In the genomic region with DNA sequence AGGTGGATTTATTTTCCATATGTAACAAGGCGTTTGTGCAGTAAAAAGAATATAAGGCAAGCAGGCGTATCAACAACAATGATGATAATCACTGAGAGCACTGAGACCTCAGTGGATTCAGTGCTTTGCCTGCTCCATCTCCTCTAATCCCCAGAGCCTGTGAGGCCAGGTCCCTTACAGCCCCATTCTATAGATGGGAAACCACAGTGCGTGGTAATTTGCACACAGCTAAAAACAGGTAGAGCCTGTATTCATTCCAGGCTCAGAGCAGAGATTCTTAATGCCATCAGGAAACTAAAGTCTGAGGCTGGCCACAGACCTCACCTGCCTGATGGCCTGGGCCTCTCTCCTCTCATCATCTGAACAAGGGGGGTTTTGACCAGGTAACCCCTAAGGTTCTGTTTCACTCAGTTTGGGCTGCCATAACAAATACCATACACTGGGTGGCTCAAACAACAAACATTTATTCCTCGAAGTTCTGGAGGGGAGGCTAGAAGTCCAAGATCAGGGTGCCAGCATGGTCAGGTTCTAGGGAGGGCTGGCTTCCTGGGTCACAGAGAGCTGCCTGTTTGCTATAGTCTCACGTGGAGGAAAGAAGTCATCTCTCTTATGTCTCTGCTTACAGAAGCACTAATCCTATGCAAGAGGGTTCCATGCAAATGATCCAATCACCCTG, we compare ENCODE assay signal across 22 cellular contexts. TPM values are rescaled to one million over a fixed set of nuclear protein-coding genes. Genes with fewer than 3 reads are reported as not detected.
DNase-seq lines count a peak whose midpoint lies in the region; ATAC-seq, FAIRE-seq and TF ChIP-seq lines count a peak whose summit lies in the region.
"Had no signal": no experiment of that assay in that cellular context is flagged by ENCODE, and none has a peak within 500 bp of the region (broad histone marks: within the 10 kb centered on the region; RNA-seq: fewer than 3 reads in every experiment).

No MANE protein-coding gene starts in this region.

- ATAC-seq in GM12878 (peak; percentile 8; the same call in 2 of the 3 replicates), GM21619 (IDR thresholded peaks at IDR 0.05; ENCODE audit: unreplicated experiment) (no peak)
- no peak for ATAC-seq in stimulated activated effector memory CD8-positive, alpha-beta T cell treated with anti-CD3 and anti-CD28 coated beads, Interleukin-12 subunit alpha, Interleukin-12 subunit beta, amount 100 ng/mL, for 72 hours

- no TSS peak for BruUV-seq in GM12878 (replicated peaks; lab: Mats Ljungman, UMichigan)

- H3K36me3 ChIP-seq in GM12878 (ENCODE audit: control insufficient read depth in 2 of 2, insufficient read depth in 2 of 2, low read length in 1 of 2) (no peaks in the 10 kb centered on the region), left ventricle myocardium inferior (no peaks in the 10 kb centered on the region), mesendoderm (ENCODE audit: control insufficient read depth, insufficient read depth, low read length) (no peaks in the 10 kb centered on the region)
- H3K36me3 ChIP-seq: colonic mucosa, HAP-1 had no signal

- no peak for TF ChIP-seq EP300 in GM12878 (IDR thresholded peaks at IDR 0.05; ENCODE audit: borderline replicate concordance in 1 of 2, control insufficient read depth in 1 of 2, low read depth in 2 of 2, low read length in 2 of 2)

- DNase-seq in activated CD4-positive, alpha-beta memory T cell treated with anti-CD3 and anti-CD28 coated beads, Interleukin-2, amount 10 ng/mL, durations not matched to agents 7 days and 5 days = peak; percentile 1
- no peak for DNase-seq in activated CD4-positive, alpha-beta memory T cell treated with anti-CD3 and anti-CD28 coated beads for 36 hours
- no peak for DNase-seq in GM12878 (ENCODE audit: low read depth, low spot score)
- no peak for DNase-seq in left ventricle myocardium inferior
- no peak for DNase-seq in stimulated activated effector memory CD8-positive, alpha-beta T cell treated with anti-CD3 and anti-CD28 coated beads, Interleukin-12 subunit alpha, Interleukin-12 subunit beta, amount 100 ng/mL, for 72 hours (ENCODE audit: low spot score in 2 of 2)
- no peak for DNase-seq in mesendoderm
- no peak for DNase-seq in GM10248 (ENCODE audit: extremely low spot score)
- DNase-seq: activated gamma-delta T cell treated with Interleukin-2 at 50 U/mL for 16 hours; CD4-positive, alpha-beta memory T cell; colonic mucosa; erythroblast; NCI-H2171; nephron progenitor cell; stimulated activated naive CD4-positive, alpha-beta T cell treated with Interleukin-2 at 50 U/mL for 16 hours; upper lobe of left lung had no signal

- H2BK120ac ChIP-seq in mesendoderm (ENCODE audit: low read depth, low read length) = no peak overlapping the region

- no peak overlapping the region for H3K23ac ChIP-seq in mesendoderm (ENCODE audit: low read length)

- no peaks in the 10 kb centered on the region for H3K4me1 Mint-ChIP-seq in activated CD4-positive, alpha-beta memory T cell treated with anti-CD3 and anti-CD28 coated beads, Interleukin-2, amount 10 ng/mL, durations not matched to agents 7 days and 5 days
- no peaks in the 10 kb centered on the region for H3K4me1 Mint-ChIP-seq in activated CD4-positive, alpha-beta memory T cell treated with anti-CD3 and anti-CD28 coated beads for 36 hours (ENCODE audit: low read depth)
- H3K4me1 Mint-ChIP-seq in stimulated activated effector memory CD8-positive, alpha-beta T cell treated with anti-CD3 and anti-CD28 coated beads, Interleukin-12 subunit alpha, Interleukin-12 subunit beta, amount 100 ng/mL, for 72 hours = peaks cover 14% of the 10 kb centered on the region

- no peak for FAIRE-seq in GM12878 (lab: Jason Lieb, UNC)
- FAIRE-seq: A204.1 had no signal

- no peak for TF ChIP-seq RAD21 in GM12878 (IDR thresholded peaks at IDR 0.05; ENCODE audit: insufficient read depth, low read depth, low read length)

- peaks cover 51% of the 10 kb centered on the region for H3K4me1 ChIP-seq in GM12878 (ENCODE audit: control insufficient read depth, insufficient read depth, low read length)
- H3K4me1 ChIP-seq in left ventricle myocardium inferior = peaks cover 87% of the 10 kb centered on the region
- peaks cover 6% of the 10 kb centered on the region for H3K4me1 ChIP-seq in mesendoderm (ENCODE audit: control insufficient read depth, low read depth, low read length)
- H3K4me1 ChIP-seq: colonic mucosa, HAP-1 had no signal

- POLR2A ChIA-PET in activated CD4-positive, alpha-beta memory T cell treated with anti-CD3 and anti-CD28 coated beads, Interleukin-2, amount 10 ng/mL, durations not matched to agents 7 days and 5 days (lab: Charles Lee) = no interaction called here
- POLR2A ChIA-PET in activated CD4-positive, alpha-beta memory T cell treated with anti-CD3 and anti-CD28 coated beads for 36 hours (lab: Charles Lee) = no interaction called here
- POLR2A ChIA-PET in GM12878 (lab: Charles Lee) = interaction anchor here (1.0 to 8.5 kb wide), 4 partner anchors 14 to 27 kb away, joined by 4 to 174 read pairs (median 12); partner anchors contain the start of gene RASSF4
- POLR2A ChIA-PET in GM10248 (lab: Yijun Ruan, JAX) = interaction anchor here (1.0 kb wide), 1 partner anchor 29 kb away, joined by 3 read pairs; no protein-coding TSS in a partner anchor

- H4K5ac ChIP-seq in mesendoderm (ENCODE audit: low read length) = no peak overlapping the region

- RAD21 ChIA-PET in GM12878 (lab: Charles Lee; ENCODE audit: unreplicated experiment) = interaction anchor here (1.0 to 7.5 kb wide), 6 partner anchors 10 to 24 kb away, joined by 3 to 60 read pairs (median 35); partner anchors contain the start of gene RASSF4

- H3K4me2 ChIP-seq in GM12878 (ENCODE audit: control insufficient read depth, insufficient read depth) (peak overlapping the region; percentile 62), mesendoderm (ENCODE audit: low read length) (no peak overlapping the region)

- H4K20me1 ChIP-seq in GM12878 (ENCODE audit: control insufficient read depth, insufficient read depth) = no peaks in the 10 kb centered on the region

- H3K79me2 ChIP-seq in GM12878 (ENCODE audit: control insufficient read depth, insufficient read depth, low read length) (no peaks in the 10 kb centered on the region), mesendoderm (ENCODE audit: control insufficient read depth, insufficient read depth, low read length) (no peaks in the 10 kb centered on the region)

- no peak overlapping the region for H4K8ac ChIP-seq in mesendoderm (ENCODE audit: low read depth, low read length)

- 24% methylated on average over 5 of the region's 5 CpGs for WGBS in GM12878 (ENCODE audit: insufficient coverage, insufficient replicate concordance, low lambda C conversion rate, missing lambda C conversion rate)
- WGBS in mesendoderm (ENCODE audit: extremely low coverage, insufficient coverage, low lambda C conversion rate) = no CpG with 5 or more reads among the region's 5 CpGs

- peak overlapping the region; percentile 57 for H3K27ac ChIP-seq in GM12878 (ENCODE audit: control insufficient read depth, insufficient read depth)
- H3K27ac ChIP-seq in left ventricle myocardium inferior (replicated peaks) = peak overlapping the region; percentile 65
- no peak overlapping the region for H3K27ac ChIP-seq in mesendoderm (ENCODE audit: low read depth, low read length)
- H3K27ac ChIP-seq: colonic mucosa had no signal

- TF ChIP-seq POLR2A in GM12878 (IDR thresholded peaks at IDR 0.05; ENCODE audit: low read depth, low read length) = no peak

- H3K9me3 ChIP-seq in GM12878 (replicated peaks; ENCODE audit: control insufficient read depth, insufficient read depth, low read length) (peaks cover 7% of the 10 kb centered on the region), left ventricle myocardium inferior (replicated peaks) (peaks cover 6% of the 10 kb centered on the region)
- H3K9me3 ChIP-seq: colonic mucosa, HAP-1 had no signal

- SMC1A ChIA-PET in GM12878 (lab: Charles Lee; ENCODE audit: uncharacterized antibody, unreplicated experiment) = interaction anchor here (0.9 to 8.4 kb wide), 8 partner anchors 10 to 43 kb away, joined by 3 to 147 read pairs (median 8); partner anchors contain the start of genes DEPP1 and RASSF4

- no peaks in the 10 kb centered on the region for H3K36me3 Mint-ChIP-seq in activated CD4-positive, alpha-beta memory T cell treated with anti-CD3 and anti-CD28 coated beads, Interleukin-2, amount 10 ng/mL, durations not matched to agents 7 days and 5 days (ENCODE audit: low read depth)
- peaks cover 3% of the 10 kb centered on the region for H3K36me3 Mint-ChIP-seq in activated CD4-positive, alpha-beta memory T cell treated with anti-CD3 and anti-CD28 coated beads for 36 hours
- no peaks in the 10 kb centered on the region for H3K36me3 Mint-ChIP-seq in stimulated activated effector memory CD8-positive, alpha-beta T cell treated with anti-CD3 and anti-CD28 coated beads, Interleukin-12 subunit alpha, Interleukin-12 subunit beta, amount 100 ng/mL, for 72 hours

- H3K79me1 ChIP-seq in mesendoderm (ENCODE audit: low read length) = no peaks in the 10 kb centered on the region

- no peak overlapping the region for H2BK5ac ChIP-seq in mesendoderm (ENCODE audit: low read length)

- H3K4ac ChIP-seq in mesendoderm (ENCODE audit: low read depth, low read length) = no peak overlapping the region

- H3K9me3 Mint-ChIP-seq in activated CD4-positive, alpha-beta memory T cell treated with anti-CD3 and anti-CD28 coated beads, Interleukin-2, amount 10 ng/mL, durations not matched to agents 7 days and 5 days = peaks cover 8% of the 10 kb centered on the region
- H3K9me3 Mint-ChIP-seq in activated CD4-positive, alpha-beta memory T cell treated with anti-CD3 and anti-CD28 coated beads for 36 hours = peaks cover 9% of the 10 kb centered on the region
- peaks cover 9% of the 10 kb centered on the region for H3K9me3 Mint-ChIP-seq in stimulated activated effector memory CD8-positive, alpha-beta T cell treated with anti-CD3 and anti-CD28 coated beads, Interleukin-12 subunit alpha, Interleukin-12 subunit beta, amount 100 ng/mL, for 72 hours

- H2BK15ac ChIP-seq in mesendoderm (replicated peaks; ENCODE audit: low read depth) = no peak overlapping the region

- no peaks in the 10 kb centered on the region for H3K27me3 ChIP-seq in GM12878 (replicated peaks in 1 of 2; ENCODE audit: control insufficient read depth in 2 of 2, insufficient read depth in 2 of 2, low read length in 1 of 2)
- no peaks in the 10 kb centered on the region for H3K27me3 ChIP-seq in left ventricle myocardium inferior (ENCODE audit: low read depth)
- H3K27me3 ChIP-seq in mesendoderm (ENCODE audit: insufficient read depth, low read length, poor library complexity) = no peaks in the 10 kb centered on the region
- H3K27me3 ChIP-seq: colonic mucosa, upper lobe of left lung had no signal

- TF ChIP-seq CTCF in GM12878 (IDR thresholded peaks at IDR 0.05 in 2 of 3, conservative IDR thresholded peaks at IDR 0.05 in 1 of 3; ENCODE audit: control insufficient read depth in 2 of 3, extremely low read depth in 1 of 3, insufficient read depth in 1 of 3, low read depth in 3 of 3, low read length in 3 of 3) = no peak
- peak; percentile 40 for TF ChIP-seq CTCF in left ventricle myocardium inferior (IDR thresholded peaks at IDR 0.05; ENCODE audit: borderline replicate concordance)
- no peak for TF ChIP-seq CTCF in GM10248 (IDR thresholded peaks at IDR 0.05; ENCODE audit: control extremely low read depth, extremely low read depth, low read depth, missing control alignments)

- no peak overlapping the region for H3K4me3 ChIP-seq in GM12878
- H3K4me3 ChIP-seq in left ventricle myocardium inferior = no peak overlapping the region
- H3K4me3 ChIP-seq in mesendoderm (ENCODE audit: low read length) = no peak overlapping the region
- H3K4me3 ChIP-seq: colonic mucosa, HAP-1, upper lobe of left lung had no signal

- no peak overlapping the region for H3K27ac Mint-ChIP-seq in activated CD4-positive, alpha-beta memory T cell treated with anti-CD3 and anti-CD28 coated beads, Interleukin-2, amount 10 ng/mL, durations not matched to agents 7 days and 5 days
- no peak overlapping the region for H3K27ac Mint-ChIP-seq in activated CD4-positive, alpha-beta memory T cell treated with anti-CD3 and anti-CD28 coated beads for 36 hours
- H3K27ac Mint-ChIP-seq in stimulated activated effector memory CD8-positive, alpha-beta T cell treated with anti-CD3 and anti-CD28 coated beads, Interleukin-12 subunit alpha, Interleukin-12 subunit beta, amount 100 ng/mL, for 72 hours = peak overlapping the region; percentile 0
- H3K27ac Mint-ChIP-seq: CD4-positive, alpha-beta memory T cell; nephron progenitor cell had no signal

- H2AK5ac ChIP-seq in mesendoderm (ENCODE audit: low read length) = no peak overlapping the region

- H2AFZ ChIP-seq in GM12878 (ENCODE audit: control insufficient read depth, low read depth, low read length) = no peak overlapping the region

- intact Hi-C loops in activated CD4-positive, alpha-beta memory T cell treated with anti-CD3 and anti-CD28 coated beads for 36 hours (cut with micrococcal nuclease) = no loop called here
- intact Hi-C loops in GM12878 (cut with micrococcal nuclease; ENCODE audit: unreplicated experiment) = loop anchor here (1.0 kb wide), 1 partner anchor 9 kb away; no protein-coding TSS in a partner anchor
- intact Hi-C loops in left ventricle myocardium inferior (cut with micrococcal nuclease) = no loop called here

- H3K9ac ChIP-seq in GM12878 (ENCODE audit: control insufficient read depth, insufficient read depth, low read length) (no peak overlapping the region), mesendoderm (ENCODE audit: low read length) (no peak overlapping the region)

- H3K27me3 Mint-ChIP-seq in activated CD4-positive, alpha-beta memory T cell treated with anti-CD3 and anti-CD28 coated beads, Interleukin-2, amount 10 ng/mL, durations not matched to agents 7 days and 5 days = peaks cover 11% of the 10 kb centered on the region
- peaks cover 4% of the 10 kb centered on the region for H3K27me3 Mint-ChIP-seq in activated CD4-positive, alpha-beta memory T cell treated with anti-CD3 and anti-CD28 coated beads for 36 hours

- H3K18ac ChIP-seq in mesendoderm (ENCODE audit: low read length) = no peak overlapping the region

- CTCF ChIA-PET in activated CD4-positive, alpha-beta memory T cell treated with anti-CD3 and anti-CD28 coated beads, Interleukin-2, amount 10 ng/mL, durations not matched to agents 7 days and 5 days (lab: Charles Lee) = interaction anchor here (1.0 kb wide), 1 partner anchor 16 kb away, joined by 3 read pairs; no protein-coding TSS in a partner anchor
- CTCF ChIA-PET in activated CD4-positive, alpha-beta memory T cell treated with anti-CD3 and anti-CD28 coated beads for 36 hours (lab: Charles Lee) = interaction anchor here (2.4 kb wide), 1 partner anchor 16 kb away, joined by 8 read pairs; no protein-coding TSS in a partner anchor
- CTCF ChIA-PET in GM12878 (lab: Yijun Ruan, JAX) = interaction anchor here (1.1 to 6.8 kb wide), 8 partner anchors 9 to 88 kb away, joined by 3 to 80 read pairs (median 6); partner anchors contain the start of gene RASSF4
- CTCF ChIA-PET in GM10248 (lab: Yijun Ruan, JAX) = interaction anchor here (1.4 to 15.9 kb wide), 4 partner anchors 15 to 30 kb away, joined by 6 to 211 read pairs (median 79); partner anchors contain the start of genes DEPP1 and RASSF4

- in situ Hi-C loops in GM12878 (cut with MboI) = no loop called here

- no peak overlapping the region for H3K4me3 Mint-ChIP-seq in activated CD4-positive, alpha-beta memory T cell treated with anti-CD3 and anti-CD28 coated beads, Interleukin-2, amount 10 ng/mL, durations not matched to agents 7 days and 5 days
- no peak overlapping the region for H3K4me3 Mint-ChIP-seq in activated CD4-positive, alpha-beta memory T cell treated with anti-CD3 and anti-CD28 coated beads for 36 hours
- H3K4me3 Mint-ChIP-seq in stimulated activated effector memory CD8-positive, alpha-beta T cell treated with anti-CD3 and anti-CD28 coated beads, Interleukin-12 subunit alpha, Interleukin-12 subunit beta, amount 100 ng/mL, for 72 hours = no peak overlapping the region
- H3K4me3 Mint-ChIP-seq: CD4-positive, alpha-beta memory T cell; nephron progenitor cell had no signal

- no peak overlapping the region for H3K56ac ChIP-seq in mesendoderm (ENCODE audit: low read length)

RNA-seq across cellular contexts. Expression of gene RASSF4, which starts 10.3 kb away (rescaled TPM):
- 1 to 10 TPM in 1 of 2 experiments, under 1 TPM in 1; 0.50 to 1.2 TPM for total RNA-seq in activated CD4-positive, alpha-beta memory T cell treated with anti-CD3 and anti-CD28 coated beads, Interleukin-2, amount 10 ng/mL, durations not matched to agents 7 days and 5 days
- 1 to 10 TPM in 1 of 2 experiments, under 1 TPM in 1; 0.77 to 1.1 TPM for total RNA-seq in activated CD4-positive, alpha-beta memory T cell treated with anti-CD3 and anti-CD28 coated beads for 36 hours
- total RNA-seq in GM12878 (2013; cell fraction: nucleolus; rRNA removed) = 175 and 194 TPM in 2 replicates
- total RNA-seq in GM12878 (2014; rRNA removed) (15.6 and 16.5 TPM in 2 replicates), GM12878 (2014; rRNA removed; fragmentation: Illumina TruSeq; extraction: Trizol) (10.9 and 11.9 TPM in 2 replicates), GM12878 (2021) (20.0 and 21.1 TPM in 2 replicates), left ventricle myocardium inferior (103 TPM)
- polyA plus RNA-seq in GM12878 (2011; ENCODE audit: low read depth) = 9.8 TPM
- polyA plus RNA-seq in GM12878 (2011; rRNA removed) (50.8 and 71.1 TPM in 2 replicates), GM12878 (2014; fragmentation: Illumina TruSeq; extraction: Trizol) (6.3 and 10.7 TPM in 2 replicates), GM12878 (2014; fragmentation: Nextera tagmentation; extraction: Ambion mirVana) (1 to 10 TPM; 3.7 to 4.0 TPM), GM12878 (2014; rRNA removed) (17.1 and 19.4 TPM in 2 replicates), GM12878 (2016; fragmentation: Nextera tagmentation; extraction: Ambion mirVana) (10 to 100 TPM; 17.1 to 19.1 TPM)
- polyA plus RNA-seq in GM12878 (2011; cell fraction: cytosol; rRNA removed) = 55.8 and 83.7 TPM in 2 replicates
- 307 and 389 TPM in 2 replicates for polyA plus RNA-seq in GM12878 (2011; cell fraction: nucleus; rRNA removed)
- polyA plus RNA-seq in GM12878 (2012) = 16.9 and 18.3 TPM in 2 replicates
- polyA minus RNA-seq in GM12878 (2011; rRNA and poly(A)+ RNA removed) = 45.6 and 75.7 TPM in 2 replicates
- polyA minus RNA-seq in GM12878 (2011; cell fraction: cytosol; rRNA and poly(A)+ RNA removed) = 17.1 and 19.4 TPM in 2 replicates
- polyA minus RNA-seq in GM12878 (2011; cell fraction: nucleus; rRNA and poly(A)+ RNA removed) = 66.4 and 98.8 TPM in 2 replicates
- 3.1 TPM for polyA plus RNA-seq in mesendoderm (2013, experiment 1 of 2)
- polyA plus RNA-seq in mesendoderm (2013, experiment 2 of 2) = 3.9 TPM

RNA-seq across cellular contexts. Expression of gene DEPP1, which starts 29.3 kb away (rescaled TPM):
- 1 to 10 TPM; 1.2 to 1.9 TPM for total RNA-seq in activated CD4-positive, alpha-beta memory T cell treated with anti-CD3 and anti-CD28 coated beads, Interleukin-2, amount 10 ng/mL, durations not matched to agents 7 days and 5 days
- total RNA-seq in activated CD4-positive, alpha-beta memory T cell treated with anti-CD3 and anti-CD28 coated beads for 36 hours = under 1 TPM; 0.34 to 0.40 TPM
- 23.8 and 31.1 TPM in 2 replicates for total RNA-seq in GM12878 (2013; cell fraction: nucleolus; rRNA removed)
- 7.8 and 8.4 TPM in 2 replicates for total RNA-seq in GM12878 (2014; rRNA removed)
- total RNA-seq in GM12878 (2014; rRNA removed; fragmentation: Illumina TruSeq; extraction: Trizol) = 5.6 and 5.7 TPM in 2 replicates
- total RNA-seq in GM12878 (2021) = 8.6 and 8.9 TPM in 2 replicates
- polyA plus RNA-seq in GM12878 (2011; ENCODE audit: low read depth) = 1.2 TPM
- 2.4 and 4.5 TPM in 2 replicates for polyA plus RNA-seq in GM12878 (2011; rRNA removed)
- 5.2 and 6.2 TPM in 2 replicates for polyA plus RNA-seq in GM12878 (2011; cell fraction: cytosol; rRNA removed)
- 3.0 and 3.7 TPM in 2 replicates for polyA plus RNA-seq in GM12878 (2011; cell fraction: nucleus; rRNA removed)
- 2.1 and 4.4 TPM in 2 replicates for polyA plus RNA-seq in GM12878 (2012)
- 3.8 and 6.1 TPM in 2 replicates for polyA plus RNA-seq in GM12878 (2014; fragmentation: Illumina TruSeq; extraction: Trizol)
- 1 to 10 TPM; 1.7 to 1.8 TPM for polyA plus RNA-seq in GM12878 (2014; fragmentation: Nextera tagmentation; extraction: Ambion mirVana)
- 8.5 TPM in 2 replicates for polyA plus RNA-seq in GM12878 (2014; rRNA removed)
- polyA plus RNA-seq in GM12878 (2016; fragmentation: Nextera tagmentation; extraction: Ambion mirVana) = 10 to 100 TPM; 11.0 to 12.1 TPM
- polyA minus RNA-seq in GM12878 (2011; rRNA and poly(A)+ RNA removed) = 6.1 and 8.3 TPM in 2 replicates
- 2.6 and 3.1 TPM in 2 replicates for polyA minus RNA-seq in GM12878 (2011; cell fraction: cytosol; rRNA and poly(A)+ RNA removed)
- 8.7 and 10.1 TPM in 2 replicates for polyA minus RNA-seq in GM12878 (2011; cell fraction: nucleus; rRNA and poly(A)+ RNA removed)
- total RNA-seq in left ventricle myocardium inferior = 27.5 TPM
- polyA plus RNA-seq in mesendoderm (2013, experiment 1 of 2) = 0.10 TPM
- 0.10 TPM for polyA plus RNA-seq in mesendoderm (2013, experiment 2 of 2)
- total RNA-seq: CD4-positive, alpha-beta memory T cell had no signal
- polyA plus RNA-seq: CD4-positive, alpha-beta memory T cell had no signal

RNA-seq across cellular contexts. Expression of gene TMEM72, which starts 38.1 kb away (rescaled TPM):
- not detected for total RNA-seq in activated CD4-positive, alpha-beta memory T cell treated with anti-CD3 and anti-CD28 coated beads, Interleukin-2, amount 10 ng/mL, durations not matched to agents 7 days and 5 days
- not detected for total RNA-seq in activated CD4-positive, alpha-beta memory T cell treated with anti-CD3 and anti-CD28 coated beads for 36 hours
- total RNA-seq in GM12878 (2013; cell fraction: nucleolus; rRNA removed) = not detected in 2 replicates
- total RNA-seq in GM12878 (2014; rRNA removed) = not detected in 2 replicates
- not detected in 2 replicates for total RNA-seq in GM12878 (2014; rRNA removed; fragmentation: Illumina TruSeq; extraction: Trizol)
- total RNA-seq in GM12878 (2021) = not detected in 2 replicates
- not detected for polyA plus RNA-seq in GM12878 (2011; ENCODE audit: low read depth)
- 0.07 and 0.12 TPM in 2 replicates for polyA plus RNA-seq in GM12878 (2011; rRNA removed)
- 0.21 and 0.32 TPM in 2 replicates for polyA plus RNA-seq in GM12878 (2011; cell fraction: cytosol; rRNA removed)
- 0.28 and 0.42 TPM in 2 replicates for polyA plus RNA-seq in GM12878 (2011; cell fraction: nucleus; rRNA removed)
- polyA plus RNA-seq in GM12878 (2012) = 0.08 TPM in 1 of 2 replicates, not detected in the other
- not detected in 2 replicates for polyA plus RNA-seq in GM12878 (2014; fragmentation: Illumina TruSeq; extraction: Trizol)
- polyA plus RNA-seq in GM12878 (2014; fragmentation: Nextera tagmentation; extraction: Ambion mirVana) = not detected
- not detected in 2 replicates for polyA plus RNA-seq in GM12878 (2014; rRNA removed)
- polyA plus RNA-seq in GM12878 (2016; fragmentation: Nextera tagmentation; extraction: Ambion mirVana) = not detected
- polyA minus RNA-seq in GM12878 (2011; rRNA and poly(A)+ RNA removed) = 0.29 and 0.41 TPM in 2 replicates
- polyA minus RNA-seq in GM12878 (2011; cell fraction: cytosol; rRNA and poly(A)+ RNA removed) = not detected in 2 replicates
- polyA minus RNA-seq in GM12878 (2011; cell fraction: nucleus; rRNA and poly(A)+ RNA removed) = 0.12 TPM in 1 of 2 replicates, not detected in the other
- total RNA-seq in left ventricle myocardium inferior = not detected
- polyA plus RNA-seq in mesendoderm (2013, experiment 1 of 2) = not detected
- not detected for polyA plus RNA-seq in mesendoderm (2013, experiment 2 of 2)
- total RNA-seq: CD4-positive, alpha-beta memory T cell; HT1080; LHCN-M2; pulmonary artery endothelial cell; T-helper 1 cell treated with Interleukin-12 subunit alpha and Interleukin-12 subunit beta and Interleukin-4 antibody, amounts not matched to agents 30 ng/mL and 1 ng/mL, for 36 hours had no signal
- polyA plus RNA-seq: CD4-positive, alpha-beta memory T cell had no signal

RNA-seq across cellular contexts. Expression of gene ZNF22, which starts 51.5 kb away (rescaled TPM):
- 10 to 100 TPM; 22.9 to 24.7 TPM for total RNA-seq in activated CD4-positive, alpha-beta memory T cell treated with anti-CD3 and anti-CD28 coated beads, Interleukin-2, amount 10 ng/mL, durations not matched to agents 7 days and 5 days
- total RNA-seq in activated CD4-positive, alpha-beta memory T cell treated with anti-CD3 and anti-CD28 coated beads for 36 hours = 10 to 100 TPM; 19.3 to 19.9 TPM
- total RNA-seq in GM12878 (2013; cell fraction: nucleolus; rRNA removed) = 15.8 and 16.7 TPM in 2 replicates
- 31.1 and 42.1 TPM in 2 replicates for total RNA-seq in GM12878 (2014; rRNA removed)
- total RNA-seq in GM12878 (2014; rRNA removed; fragmentation: Illumina TruSeq; extraction: Trizol) = 44.2 and 44.5 TPM in 2 replicates
- 31.1 and 34.7 TPM in 2 replicates for total RNA-seq in GM12878 (2021)
- 20.2 TPM for polyA plus RNA-seq in GM12878 (2011; ENCODE audit: low read depth)
- 33.1 and 49.3 TPM in 2 replicates for polyA plus RNA-seq in GM12878 (2011; rRNA removed)
- 10.8 and 12.9 TPM in 2 replicates for polyA plus RNA-seq in GM12878 (2011; cell fraction: cytosol; rRNA removed)
- polyA plus RNA-seq in GM12878 (2011; cell fraction: nucleus; rRNA removed) = 11.1 and 11.3 TPM in 2 replicates
- polyA plus RNA-seq in GM12878 (2012) = 21.5 and 21.7 TPM in 2 replicates
- 43.4 and 59.1 TPM in 2 replicates for polyA plus RNA-seq in GM12878 (2014; fragmentation: Illumina TruSeq; extraction: Trizol)
- polyA plus RNA-seq in GM12878 (2014; fragmentation: Nextera tagmentation; extraction: Ambion mirVana) = 10 to 100 TPM; 47.4 to 74.4 TPM
- 26.7 and 32.3 TPM in 2 replicates for polyA plus RNA-seq in GM12878 (2014; rRNA removed)
- polyA plus RNA-seq in GM12878 (2016; fragmentation: Nextera tagmentation; extraction: Ambion mirVana) = 10 to 100 TPM; 47.2 to 48.4 TPM
- 8.3 and 8.7 TPM in 2 replicates for polyA minus RNA-seq in GM12878 (2011; rRNA and poly(A)+ RNA removed)
- 4.4 and 5.1 TPM in 2 replicates for polyA minus RNA-seq in GM12878 (2011; cell fraction: cytosol; rRNA and poly(A)+ RNA removed)
- polyA minus RNA-seq in GM12878 (2011; cell fraction: nucleus; rRNA and poly(A)+ RNA removed) = 5.2 and 6.5 TPM in 2 replicates
- total RNA-seq in left ventricle myocardium inferior = 14.2 TPM
- polyA plus RNA-seq in mesendoderm (2013, experiment 1 of 2) = 64.7 TPM
- 63.5 TPM for polyA plus RNA-seq in mesendoderm (2013, experiment 2 of 2)

Comparison
In these comparisons a context has a peak if more than half of its experiments do, and no peak if none do; other contexts are left out.
1. RNA of gene RASSF4, which starts 10.3 kb away (total RNA-seq): 103 TPM in left ventricle myocardium inferior (single experiment) and 10.9 to 194 TPM in GM12878; 0.50 to 1.2 TPM in activated CD4-positive, alpha-beta memory T cell treated with anti-CD3 and anti-CD28 coated beads, Interleukin-2, amount 10 ng/mL, durations not matched to agents 7 days and 5 days and 0.77 to 1.1 TPM in activated CD4-positive, alpha-beta memory T cell treated with anti-CD3 and anti-CD28 coated beads for 36 hours; every median in the first group is over 4 times any median in the second.
2. POLR2A ChIA-PET loops: an anchor here in GM12878 (1.0 to 8.5 kb wide) and GM10248 (1.0 kb wide); none called in activated CD4-positive, alpha-beta memory T cell treated with anti-CD3 and anti-CD28 coated beads, Interleukin-2, amount 10 ng/mL, durations not matched to agents 7 days and 5 days and activated CD4-positive, alpha-beta memory T cell treated with anti-CD3 and anti-CD28 coated beads for 36 hours.